23 cellular contexts compared by ENCODE assay signal in the genomic region with DNA sequence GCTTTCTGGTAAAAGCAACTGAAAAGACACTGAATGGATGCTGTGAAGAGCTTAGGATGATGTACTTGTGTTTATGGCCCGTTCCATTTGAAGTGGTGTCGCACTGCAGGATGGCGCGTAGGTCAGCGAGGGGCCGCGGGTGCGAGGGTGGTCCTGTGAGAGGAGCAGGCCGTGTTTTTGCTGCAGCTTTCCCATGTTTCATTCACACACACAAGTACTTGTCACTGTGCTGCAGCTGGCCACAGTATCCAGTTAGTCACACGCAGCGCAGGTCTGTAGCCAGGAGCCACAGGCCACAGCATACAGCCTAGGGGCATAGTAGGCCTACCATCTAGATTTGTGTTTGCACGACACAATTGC. TPM values are rescaled to one million over a fixed set of nuclear protein-coding genes. Genes with fewer than 3 reads are reported as not detected.
DNase-seq lines count a peak whose midpoint lies in the region; ATAC-seq and TF ChIP-seq lines count a peak whose summit lies in the region.
"Had no signal": no experiment of that assay in that cellular context is flagged by ENCODE, and none has a peak within 500 bp of the region (broad histone marks: within the 10 kb centered on the region; RNA-seq: fewer than 3 reads in every experiment).

No MANE protein-coding gene starts in this region.

- no peak overlapping the region for H3K23ac ChIP-seq in neuronal stem cell (ENCODE audit: low read depth, low read length, poor library complexity)

- no peak overlapping the region for H3K4me3 Mint-ChIP-seq in chondrocyte (ENCODE audit: unreplicated experiment)
- H3K4me3 Mint-ChIP-seq: B cell, CD14-positive monocyte, HFFc6 had no signal

- no peak overlapping the region for H2AK5ac ChIP-seq in neuronal stem cell (ENCODE audit: low read depth, low read length)

- H3K27me3 Mint-ChIP-seq in chondrocyte (ENCODE audit: low read depth): no peaks in the 10 kb centered on the region
- H3K27me3 Mint-ChIP-seq: B cell had no signal

- no peak overlapping the region for H4K8ac ChIP-seq in neuronal stem cell (ENCODE audit: low read depth, low read length)

- H3K27ac Mint-ChIP-seq in chondrocyte (ENCODE audit: unreplicated experiment): no peak overlapping the region
- H3K27ac Mint-ChIP-seq: B cell, HFFc6 had no signal

- peaks cover 4% of the 10 kb centered on the region for H3K79me1 ChIP-seq in neuronal stem cell (ENCODE audit: low read depth, low read length)

- peaks cover 0 to 12% of the 10 kb centered on the region in 2 donors for H3K4me1 ChIP-seq in neuronal stem cell (ENCODE audit: control insufficient read depth in 2 of 2, insufficient read depth in 1 of 2, low read depth in 1 of 2, low read length in 2 of 2)
- H3K4me1 ChIP-seq: SJCRH30 had no signal

- no peaks in the 10 kb centered on the region for H3K9me3 Mint-ChIP-seq in chondrocyte (ENCODE audit: low read depth)
- H3K9me3 Mint-ChIP-seq: CD14-positive monocyte, HFFc6 had no signal

- DNase-seq in left cardiac atrium (peak; percentile 5), Right ventricle myocardium inferior (ENCODE audit: missing footprints) (no peak), chondrocyte (ENCODE audit: low spot score) (peak; percentile 59), neuronal stem cell (ENCODE audit: low spot score) (no peak), cerebellum (ENCODE audit: low spot score) (no peak), NCI-H1436 treated with DMSO at 0.1 percent for 48 hours (lab: John Stamatoyannopoulos, UW) (no peak)
- DNase-seq: H7; HFFc6; KBM-7; MM.1S; NCI-H1048; NCI-H1417 treated with DMSO at 0.1 percent for 48 hours; NCI-H187 treated with DMSO at 0.1 percent for 48 hours; NCI-H2171; NCI-H345; NCI-H524; NCI-H774; NK-92 treated with Interleukin-12 subunit alpha and Interleukin-12 subunit beta, amount 100 ng/mL, for 24 hours; SJCRH30 had no signal

- H4K91ac ChIP-seq in neuronal stem cell (ENCODE audit: low read depth, low read length, poor library complexity): no peak overlapping the region

- H3K27me3 ChIP-seq in neuronal stem cell (ENCODE audit: control insufficient read depth in 3 of 3, insufficient read depth in 3 of 3, low read depth in 1 of 3, low read length in 3 of 3): peaks cover 0 to 3% (median 0%) of the 10 kb centered on the region in 3 experiments
- H3K27me3 ChIP-seq: SJCRH30 had no signal

- H3K36me3 Mint-ChIP-seq in chondrocyte (ENCODE audit: low read depth): peaks cover 33% of the 10 kb centered on the region

- H3K4me2 ChIP-seq in neuronal stem cell (ENCODE audit: insufficient read depth, low read length, poor library complexity, severe bottlenecking): no peak overlapping the region

- H3K27ac ChIP-seq in neuronal stem cell (replicated peaks; ENCODE audit: low read length): no peak overlapping the region
- H3K27ac ChIP-seq: SJCRH30 had no signal

- H3K4me3 ChIP-seq in neuronal stem cell (ENCODE audit: low read length in 2 of 2): peak overlapping the region in 1 of 2 donors; percentile 8
- H3K4me3 ChIP-seq: SJCRH30 had no signal

- intact Hi-C loops in left cardiac atrium (cut with DNase I) (no loop called here), Right ventricle myocardium inferior (cut with DNase I) (no loop called here)

- H3K4me1 Mint-ChIP-seq in chondrocyte (ENCODE audit: low read depth): no peaks in the 10 kb centered on the region

- H3K18ac ChIP-seq in neuronal stem cell (ENCODE audit: low read length): peak overlapping the region; percentile 7

- H3K36me3 ChIP-seq in neuronal stem cell (replicated peaks in 1 of 2; ENCODE audit: control insufficient read depth in 2 of 2, insufficient read depth in 2 of 2, low read length in 2 of 2): peaks cover 37 to 89% of the 10 kb centered on the region in 2 donors

- no peak overlapping the region for H2BK5ac ChIP-seq in neuronal stem cell (ENCODE audit: low read length)

- no peak overlapping the region for H3K9ac ChIP-seq in neuronal stem cell (ENCODE audit: low read depth, low read length, poor library complexity)

- no peak overlapping the region for H2AFZ ChIP-seq in neuronal stem cell (ENCODE audit: low read length)

- no peak overlapping the region for H2BK12ac ChIP-seq in neuronal stem cell (ENCODE audit: low read length)

- no peak overlapping the region for H3K4ac ChIP-seq in neuronal stem cell (ENCODE audit: low read length)

- peak overlapping the region; percentile 3 for H3K14ac ChIP-seq in neuronal stem cell (ENCODE audit: low read length)

- TF ChIP-seq CTCF in chondrocyte (IDR thresholded peaks at IDR 0.05): no peak

- ATAC-seq in left cardiac atrium: no peak
- no peak for ATAC-seq in Right ventricle myocardium inferior
- no peak for ATAC-seq in GM21367 (IDR thresholded peaks at IDR 0.05; ENCODE audit: unreplicated experiment)
- ATAC-seq: Panc1 had no signal

- WGBS in neuronal stem cell (ENCODE audit: extremely low coverage in 2 of 2, insufficient read length in 2 of 2, insufficient replicate concordance in 1 of 2), 2 donors: no CpG with 5 or more reads among the region's 12 CpGs

- no peak overlapping the region for H2BK120ac ChIP-seq in neuronal stem cell (ENCODE audit: low read depth, low read length)

- no peak overlapping the region for H2BK15ac ChIP-seq in neuronal stem cell (ENCODE audit: low read length)

- H3K9me3 ChIP-seq in neuronal stem cell (replicated peaks in 1 of 2; ENCODE audit: control insufficient read depth in 2 of 2, insufficient read depth in 1 of 2, low read depth in 1 of 2, low read length in 2 of 2): peaks cover 0 to 2% of the 10 kb centered on the region in 2 donors
- H3K9me3 ChIP-seq: SJCRH30 had no signal

RNA-seq across cellular contexts. Expression of gene WIPI2, which starts 23.2 kb away (rescaled TPM):
- total RNA-seq in left cardiac atrium (10 to 100 TPM; 54.6 to 58.9 TPM), Right ventricle myocardium inferior (49.3 TPM), chondrocyte (61.0 to 68.0 TPM (median 61.6 TPM) in 3 replicates), cerebellum (33.0 TPM)
- 94.0 TPM for polyA plus RNA-seq in neuronal stem cell (2013, experiment 1 of 2)
- polyA plus RNA-seq in neuronal stem cell (2013, experiment 2 of 2): 102 TPM

Comparison
In these comparisons a context has a peak if more than half of its experiments do, and no peak if none do; other contexts are left out.
1. DNase-seq: peak in left cardiac atrium (single experiment) and chondrocyte (single experiment); none in Right ventricle myocardium inferior (single experiment), neuronal stem cell (single experiment), cerebellum (single experiment) and NCI-H1436 treated with DMSO at 0.1 percent for 48 hours (single experiment).